In genomic region chrX:153794897-153795816, GRCh38 we compare ENCODE assay signal across 8 cellular contexts. TPM values are rescaled to one million over a fixed set of nuclear protein-coding genes. Genes with fewer than 3 reads are reported as not detected.
DNase-seq lines count a peak whose midpoint lies in the region; ATAC-seq, FAIRE-seq and TF ChIP-seq lines count a peak whose summit lies in the region.

No MANE protein-coding gene starts in this region.

- DNase-seq in HAP-1 (ENCODE audit: low spot score in 2 of 2): no peak
- DNase-seq in activated T-helper 1 cell treated with anti-CD3 and anti-CD28 coated beads, Interleukin-12 subunit alpha, Interleukin-12 subunit beta, Interleukin-2, Interleukin-4 antibody, amounts not matched to agents 30 ng/mL and 10 ng/mL and 1 ng/mL, durations not matched to agents 14 hours and 24 hours and 36 hours (ENCODE audit: low spot score): no peak
- no peak for DNase-seq in left ventricle myocardium inferior
- no peak for DNase-seq in SIG-M5 treated with dmso at 0.1 percent for 504 hours (lab: John Stamatoyannopoulos, UW; ENCODE audit: unreplicated experiment)
- no peak for DNase-seq in H54 (ENCODE audit: insufficient read length, low spot score)

- H3K4me3 Mint-ChIP-seq in activated T-helper 1 cell treated with anti-CD3 and anti-CD28 coated beads, Interleukin-12 subunit alpha, Interleukin-12 subunit beta, Interleukin-2, Interleukin-4 antibody, amounts not matched to agents 30 ng/mL and 10 ng/mL and 1 ng/mL, durations not matched to agents 14 hours and 24 hours and 36 hours: peak overlapping the region; percentile 96

- H3K27ac ChIP-seq in 22Rv1 (peak overlapping the region; percentile 76), left ventricle myocardium inferior (replicated peaks) (peak overlapping the region; percentile 98), skeletal muscle tissue (ENCODE audit: low read depth, low read length) (peak overlapping the region; percentile 90)

- FAIRE-seq in H54 (lab: Jason Lieb, UNC): no peak

- peak overlapping the region; percentile 79 for H3K27ac Mint-ChIP-seq in activated T-helper 1 cell treated with anti-CD3 and anti-CD28 coated beads, Interleukin-12 subunit alpha, Interleukin-12 subunit beta, Interleukin-2, Interleukin-4 antibody, amounts not matched to agents 30 ng/mL and 10 ng/mL and 1 ng/mL, durations not matched to agents 14 hours and 24 hours and 36 hours

- peaks cover 52% of the 10 kb centered on the region for H3K36me3 ChIP-seq in HAP-1 (replicated peaks)
- H3K36me3 ChIP-seq in left ventricle myocardium inferior: peaks cover 17% of the 10 kb centered on the region
- H3K36me3 ChIP-seq in skeletal muscle tissue (ENCODE audit: control insufficient read depth in 3 of 3, insufficient read depth in 3 of 3, low read length in 3 of 3): peaks cover 7 to 17% (median 13%) of the 10 kb centered on the region in 3 donors

- no peaks in the 10 kb centered on the region for H3K9me3 Mint-ChIP-seq in activated T-helper 1 cell treated with anti-CD3 and anti-CD28 coated beads, Interleukin-12 subunit alpha, Interleukin-12 subunit beta, Interleukin-2, Interleukin-4 antibody, amounts not matched to agents 30 ng/mL and 10 ng/mL and 1 ng/mL, durations not matched to agents 14 hours and 24 hours and 36 hours

- no peaks in the 10 kb centered on the region for H3K9me3 ChIP-seq in HAP-1
- no peaks in the 10 kb centered on the region for H3K9me3 ChIP-seq in left ventricle myocardium inferior (replicated peaks)
- no peaks in the 10 kb centered on the region for H3K9me3 ChIP-seq in skeletal muscle tissue (ENCODE audit: control insufficient read depth in 3 of 3, low read length in 3 of 3)

- intact Hi-C loops in activated T-helper 1 cell treated with anti-CD3 and anti-CD28 coated beads, Interleukin-12 subunit alpha, Interleukin-12 subunit beta, Interleukin-2, Interleukin-4 antibody, amounts not matched to agents 30 ng/mL and 10 ng/mL and 1 ng/mL, durations not matched to agents 14 hours and 24 hours and 36 hours (cut with micrococcal nuclease): loop anchor here (1.0 kb wide), 4 partner anchors 31 to 177 kb away; partner anchors contain the start of genes ABCD1, BCAP31, PLXNB3 and TMEM187
- intact Hi-C loops in left ventricle myocardium inferior (cut with micrococcal nuclease): no loop called here

- TF ChIP-seq CTCF in 22Rv1 (IDR thresholded peaks at IDR 0.05): no peak
- no peak for TF ChIP-seq CTCF in left ventricle myocardium inferior (IDR thresholded peaks at IDR 0.05; ENCODE audit: borderline replicate concordance)

- no peaks in the 10 kb centered on the region for H3K27me3 Mint-ChIP-seq in activated T-helper 1 cell treated with anti-CD3 and anti-CD28 coated beads, Interleukin-12 subunit alpha, Interleukin-12 subunit beta, Interleukin-2, Interleukin-4 antibody, amounts not matched to agents 30 ng/mL and 10 ng/mL and 1 ng/mL, durations not matched to agents 14 hours and 24 hours and 36 hours (ENCODE audit: insufficient read depth)

- H3K4me1 ChIP-seq in HAP-1 (peaks cover 14% of the 10 kb centered on the region), left ventricle myocardium inferior (peaks cover 53% of the 10 kb centered on the region), skeletal muscle tissue (ENCODE audit: control insufficient read depth in 3 of 3, insufficient read depth in 3 of 3, low read length in 3 of 3) (peaks cover 38 to 55% (median 44%) of the 10 kb centered on the region in 3 donors)

- H3K4me1 Mint-ChIP-seq in activated T-helper 1 cell treated with anti-CD3 and anti-CD28 coated beads, Interleukin-12 subunit alpha, Interleukin-12 subunit beta, Interleukin-2, Interleukin-4 antibody, amounts not matched to agents 30 ng/mL and 10 ng/mL and 1 ng/mL, durations not matched to agents 14 hours and 24 hours and 36 hours (ENCODE audit: low read depth): peaks cover 18% of the 10 kb centered on the region

- in situ Hi-C loops in HAP-1 (cut with MboI; ENCODE audit: low sequenced_read_pairs): no loop called here

- no peak for TF ChIP-seq POLR2A in H54 (IDR thresholded peaks at IDR 0.05; ENCODE audit: low read depth, low read length)

- ATAC-seq in HG03565 (IDR thresholded peaks at IDR 0.05; ENCODE audit: unreplicated experiment): no peak

- H3K4me3 ChIP-seq in HAP-1: peak overlapping the region; percentile 100
- H3K4me3 ChIP-seq in left ventricle myocardium inferior: peak overlapping the region; percentile 82
- peak overlapping the region; percentile 77 to 83 (median 78) for H3K4me3 ChIP-seq in skeletal muscle tissue (ENCODE audit: low read length in 3 of 3)

- H3K27me3 ChIP-seq in HAP-1 (ENCODE audit: low read depth): no peaks in the 10 kb centered on the region
- H3K27me3 ChIP-seq in left ventricle myocardium inferior (ENCODE audit: low read depth): no peaks in the 10 kb centered on the region
- H3K27me3 ChIP-seq in skeletal muscle tissue (ENCODE audit: control insufficient read depth in 3 of 3, insufficient read depth in 3 of 3, low read length in 3 of 3): no peaks in the 10 kb centered on the region

- H3K9ac ChIP-seq in skeletal muscle tissue (ENCODE audit: low read depth in 1 of 3, low read length in 3 of 3): peak overlapping the region; percentile 76 to 92 (median 81)

- H3K36me3 Mint-ChIP-seq in activated T-helper 1 cell treated with anti-CD3 and anti-CD28 coated beads, Interleukin-12 subunit alpha, Interleukin-12 subunit beta, Interleukin-2, Interleukin-4 antibody, amounts not matched to agents 30 ng/mL and 10 ng/mL and 1 ng/mL, durations not matched to agents 14 hours and 24 hours and 36 hours (ENCODE audit: low read depth): peaks cover 15% of the 10 kb centered on the region

RNA-seq across cellular contexts. Expression of gene SSR4, which starts 0.7 kb away (rescaled TPM):
- total RNA-seq in activated T-helper 1 cell treated with anti-CD3 and anti-CD28 coated beads, Interleukin-12 subunit alpha, Interleukin-12 subunit beta, Interleukin-2, Interleukin-4 antibody, amounts not matched to agents 30 ng/mL and 10 ng/mL and 1 ng/mL, durations not matched to agents 14 hours and 24 hours and 36 hours: 281 and 285 TPM in 2 replicates
- 123 TPM for total RNA-seq in left ventricle myocardium inferior
- 85.6 TPM for total RNA-seq in skeletal muscle tissue

RNA-seq across cellular contexts. Expression of gene IDH3G, which starts 1.0 kb away (rescaled TPM):
- total RNA-seq in activated T-helper 1 cell treated with anti-CD3 and anti-CD28 coated beads, Interleukin-12 subunit alpha, Interleukin-12 subunit beta, Interleukin-2, Interleukin-4 antibody, amounts not matched to agents 30 ng/mL and 10 ng/mL and 1 ng/mL, durations not matched to agents 14 hours and 24 hours and 36 hours: 68.4 and 69.7 TPM in 2 replicates
- total RNA-seq in left ventricle myocardium inferior (72.5 TPM), skeletal muscle tissue (25.1 TPM)

RNA-seq across cellular contexts. Expression of gene SRPK3, which starts 14.3 kb away (rescaled TPM):
- total RNA-seq in activated T-helper 1 cell treated with anti-CD3 and anti-CD28 coated beads, Interleukin-12 subunit alpha, Interleukin-12 subunit beta, Interleukin-2, Interleukin-4 antibody, amounts not matched to agents 30 ng/mL and 10 ng/mL and 1 ng/mL, durations not matched to agents 14 hours and 24 hours and 36 hours: not detected in 2 replicates
- total RNA-seq in left ventricle myocardium inferior: 52.8 TPM
- total RNA-seq in skeletal muscle tissue: 85.1 TPM

RNA-seq across cellular contexts. Expression of gene PLXNB3, which starts 31.1 kb away (rescaled TPM):
- 0.21 and 0.81 TPM in 2 replicates for total RNA-seq in activated T-helper 1 cell treated with anti-CD3 and anti-CD28 coated beads, Interleukin-12 subunit alpha, Interleukin-12 subunit beta, Interleukin-2, Interleukin-4 antibody, amounts not matched to agents 30 ng/mL and 10 ng/mL and 1 ng/mL, durations not matched to agents 14 hours and 24 hours and 36 hours
- total RNA-seq in left ventricle myocardium inferior (2.9 TPM), skeletal muscle tissue (1.0 TPM)

RNA-seq across cellular contexts. Expression of gene PDZD4, which starts 35.2 kb away (rescaled TPM):
- total RNA-seq in activated T-helper 1 cell treated with anti-CD3 and anti-CD28 coated beads, Interleukin-12 subunit alpha, Interleukin-12 subunit beta, Interleukin-2, Interleukin-4 antibody, amounts not matched to agents 30 ng/mL and 10 ng/mL and 1 ng/mL, durations not matched to agents 14 hours and 24 hours and 36 hours: 0.29 and 0.44 TPM in 2 replicates
- total RNA-seq in left ventricle myocardium inferior (4.5 TPM), skeletal muscle tissue (2.6 TPM)

Comparison
In these comparisons a context has a peak if more than half of its experiments do, and no peak if none do; other contexts are left out.
1. RNA of gene SRPK3, which starts 14.3 kb away (total RNA-seq): 85.1 TPM in skeletal muscle tissue (single experiment) and 52.8 TPM in left ventricle myocardium inferior (single experiment); not detected in activated T-helper 1 cell treated with anti-CD3 and anti-CD28 coated beads, Interleukin-12 subunit alpha, Interleukin-12 subunit beta, Interleukin-2, Interleukin-4 antibody, amounts not matched to agents 30 ng/mL and 10 ng/mL and 1 ng/mL, durations not matched to agents 14 hours and 24 hours and 36 hours; every median in the first group is over 10 times any median in the second.
2. Peak in every context shown above with its lines, with median percentiles within 50 percentile points of each other: H3K27ac ChIP-seq and H3K4me3 ChIP-seq.